ENCODE assay signal across 1 cellular context in the genomic region with DNA sequence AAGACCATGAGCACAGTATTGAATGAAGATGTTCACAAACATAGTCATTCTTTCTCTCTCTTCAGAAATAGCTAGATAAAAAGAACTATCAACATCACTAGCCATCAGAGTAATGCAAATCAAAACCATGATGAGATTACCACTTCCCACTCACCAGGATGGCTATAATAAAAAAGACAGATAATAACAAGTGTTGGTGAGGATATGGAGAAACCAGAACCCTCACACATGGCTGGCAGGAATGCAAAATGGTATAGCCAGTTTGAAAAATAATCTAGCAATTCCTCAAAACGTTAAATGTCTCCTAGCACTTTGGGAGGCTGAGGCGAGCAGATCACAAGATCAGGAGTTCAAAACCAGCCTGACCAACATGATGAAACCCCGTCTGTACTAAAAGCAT.
A peak's percentile ranks its signal among the peaks of the same experiment; 100 is the strongest.
TF ChIP-seq lines count a peak whose summit lies in the region.

No MANE protein-coding gene starts in this region.

TF ChIP-seq in HepG2, 621 proteins besides CTCF, POLR2A, EP300 and RAD21:
- TF ChIP-seq MTA1 (CRISPR knock-in tag; IDR thresholded peaks at IDR 0.05; ENCODE audit: borderline replicate concordance), result no peak
- TF ChIP-seq KDM2A (CRISPR knock-in tag; IDR thresholded peaks at IDR 0.05; ENCODE audit: borderline replicate concordance, low read depth), result no peak
- TF ChIP-seq PAX8 (CRISPR knock-in tag; IDR thresholded peaks at IDR 0.05; ENCODE audit: borderline replicate concordance), result no peak
- TF ChIP-seq ZNF547 (CRISPR knock-in tag; IDR thresholded peaks at IDR 0.05), result no peak
- TF ChIP-seq ZBTB33 (CRISPR knock-in tag; IDR thresholded peaks at IDR 0.05), result no peak
- TF ChIP-seq ZNF7 (CRISPR knock-in tag; IDR thresholded peaks at IDR 0.05), result peak; percentile 64
